11 cellular contexts compared by ENCODE assay signal in genomic region chr19:51018745-51019543, GRCh38. TPM values are rescaled to one million over a fixed set of nuclear protein-coding genes. Genes with fewer than 3 reads are reported as not detected.
DNase-seq lines count a peak whose midpoint lies in the region; ATAC-seq, FAIRE-seq and TF ChIP-seq lines count a peak whose summit lies in the region.
"Had no signal": no experiment of that assay in that cellular context is flagged by ENCODE, and none has a peak within 500 bp of the region (broad histone marks: within the 10 kb centered on the region; RNA-seq: fewer than 3 reads in every experiment).

No MANE protein-coding gene starts in this region.

- H3K36me3 Mint-ChIP-seq in natural killer cell treated with Interleukin-12 subunit alpha and Interleukin-12 subunit beta and Interleukin-15 and Interleukin-18, amount 100 ng/mL, for 72 hours: peaks cover 7% of the 10 kb centered on the region

- dilution Hi-C loops in endothelial cell of umbilical vein (cut with MboI; ENCODE audit: extremely low pct_ligation_motif_present, low sequenced_read_pairs): no loop called here

- no peaks in the 10 kb centered on the region for H3K9me3 Mint-ChIP-seq in natural killer cell treated with Interleukin-12 subunit alpha and Interleukin-12 subunit beta and Interleukin-15 and Interleukin-18, amount 100 ng/mL, for 72 hours

- no peak overlapping the region for H3K4me2 ChIP-seq in endothelial cell of umbilical vein (ENCODE audit: insufficient read depth, low read length)

- H3K4me3 ChIP-seq in endothelial cell of umbilical vein (replicated peaks in 1 of 3; ENCODE audit: insufficient read depth in 1 of 3, low read depth in 1 of 3, low read length in 3 of 3): no peak overlapping the region

- TF ChIP-seq CTCF in endothelial cell of umbilical vein (IDR thresholded peaks at IDR 0.05; ENCODE audit: extremely low read depth in 1 of 2, insufficient read depth in 1 of 2, low read depth in 1 of 2, low read length in 2 of 2): no peak

- H3K4me1 ChIP-seq in endothelial cell of umbilical vein (ENCODE audit: control insufficient read depth, extremely low read depth, insufficient read depth, low read length): no peaks in the 10 kb centered on the region

- no peaks in the 10 kb centered on the region for H4K20me1 ChIP-seq in endothelial cell of umbilical vein (replicated peaks; ENCODE audit: control insufficient read depth, extremely low read depth, insufficient read depth, low read length)

- peaks cover 21 to 25% of the 10 kb centered on the region in 2 experiments for H3K27me3 ChIP-seq in endothelial cell of umbilical vein (ENCODE audit: control insufficient read depth in 2 of 2, insufficient read depth in 2 of 2, low read length in 2 of 2)

- H3K27ac Mint-ChIP-seq in natural killer cell treated with Interleukin-12 subunit alpha and Interleukin-12 subunit beta and Interleukin-15 and Interleukin-18, amount 100 ng/mL, for 72 hours: no peak overlapping the region

- DNase-seq in CD1c-positive myeloid dendritic cell (ENCODE audit: extremely low spot score) (peak; percentile 11), LoVo (ENCODE audit: low spot score) (peak; percentile 25), endothelial cell of umbilical vein (ENCODE audit: low read depth, low spot score) (no peak), NCI-H2081 (lab: John Stamatoyannopoulos, UW) (no peak)
- DNase-seq in natural killer cell treated with Interleukin-12 subunit alpha and Interleukin-12 subunit beta and Interleukin-15 and Interleukin-18, amount 100 ng/mL, for 72 hours (ENCODE audit: low spot score): no peak
- DNase-seq in stimulated activated naive CD4-positive, alpha-beta T cell (lab: John Stamatoyannopoulos, UW): no peak
- DNase-seq: amniotic stem cell had no signal

- no peaks in the 10 kb centered on the region for H3K79me2 ChIP-seq in endothelial cell of umbilical vein (ENCODE audit: control insufficient read depth, insufficient read depth, low read length)

- POLR2A ChIA-PET in endothelial cell of umbilical vein (lab: Charles Lee): no interaction called here

- H3K9me1 ChIP-seq in endothelial cell of umbilical vein (replicated peaks; ENCODE audit: control insufficient read depth, extremely low read depth, insufficient read depth, low read length): no peaks in the 10 kb centered on the region

- H3K4me1 Mint-ChIP-seq in natural killer cell treated with Interleukin-12 subunit alpha and Interleukin-12 subunit beta and Interleukin-15 and Interleukin-18, amount 100 ng/mL, for 72 hours (ENCODE audit: low read depth in 2 of 2): peaks cover 24 to 26% of the 10 kb centered on the region in 2 donors

- peaks cover 53 to 60% of the 10 kb centered on the region in 2 donors for H3K27me3 Mint-ChIP-seq in natural killer cell treated with Interleukin-12 subunit alpha and Interleukin-12 subunit beta and Interleukin-15 and Interleukin-18, amount 100 ng/mL, for 72 hours

- TF ChIP-seq POLR2A in endothelial cell of umbilical vein (IDR thresholded peaks at IDR 0.05; ENCODE audit: low read depth, low read length): no peak

- H3K9me3 ChIP-seq in endothelial cell of umbilical vein (replicated peaks; ENCODE audit: control insufficient read depth, insufficient read depth, low read length): no peaks in the 10 kb centered on the region

- no peak for ATAC-seq in natural killer cell treated with Interleukin-12 subunit alpha and Interleukin-12 subunit beta and Interleukin-15 and Interleukin-18, amount 100 ng/mL, for 72 hours
- no peak for ATAC-seq in HG02840 (IDR thresholded peaks at IDR 0.05; ENCODE audit: low FRiP score, unreplicated experiment)
- ATAC-seq in GM21390 (IDR thresholded peaks at IDR 0.05; ENCODE audit: unreplicated experiment): no peak

- no peak overlapping the region for H3K27ac ChIP-seq in endothelial cell of umbilical vein (ENCODE audit: insufficient read depth, low read depth, low read length)

- no peak overlapping the region for H3K9ac ChIP-seq in endothelial cell of umbilical vein (replicated peaks; ENCODE audit: extremely low read depth, insufficient read depth, low read length)

- no peak overlapping the region for H2AFZ ChIP-seq in endothelial cell of umbilical vein (ENCODE audit: low read depth, low read length)

- H3K4me3 Mint-ChIP-seq in natural killer cell treated with Interleukin-12 subunit alpha and Interleukin-12 subunit beta and Interleukin-15 and Interleukin-18, amount 100 ng/mL, for 72 hours: peak overlapping the region; percentile 65

- CTCF ChIA-PET in endothelial cell of umbilical vein (lab: Charles Lee): interaction anchor here (3.2 kb wide), 1 partner anchor 75 kb away, joined by 11 read pairs; no protein-coding TSS in a partner anchor

- intact Hi-C loops in endothelial cell of umbilical vein (cut with micrococcal nuclease): no loop called here

- no TSS peak for BruUV-seq in endothelial cell of umbilical vein (replicated peaks; lab: Mats Ljungman, UMichigan)

- no peak for FAIRE-seq in endothelial cell of umbilical vein (lab: Jason Lieb, UNC)

- H3K36me3 ChIP-seq in endothelial cell of umbilical vein (ENCODE audit: control insufficient read depth in 2 of 2, extremely low read depth in 1 of 2, insufficient read depth in 2 of 2, low read length in 2 of 2): no peaks in the 10 kb centered on the region

TF ChIP-seq in endothelial cell of umbilical vein, 7 proteins besides CTCF, POLR2A, EP300 and RAD21:
- TF ChIP-seq EZH2 (IDR thresholded peaks at IDR 0.05; ENCODE audit: borderline replicate concordance, low read depth, low read length, severe bottlenecking) (peak; percentile 57), POLR2AphosphoS5 (IDR thresholded peaks at IDR 0.05; ENCODE audit: insufficient read depth, low read depth, low read length) (no peak)

RNA-seq across cellular contexts. Expression of gene KLK10, which starts 0.6 kb away (rescaled TPM):
- not detected in 2 replicates for total RNA-seq in endothelial cell of umbilical vein
- not detected in 2 replicates for polyA plus RNA-seq in endothelial cell of umbilical vein
- polyA plus RNA-seq in endothelial cell of umbilical vein (2011; cell fraction: cytosol; rRNA removed): not detected in 2 replicates
- polyA plus RNA-seq in endothelial cell of umbilical vein (2011; cell fraction: nucleus; rRNA removed): not detected in 2 replicates
- polyA plus RNA-seq in endothelial cell of umbilical vein (2012): not detected in 2 replicates
- not detected in 2 replicates for polyA minus RNA-seq in endothelial cell of umbilical vein
- not detected for polyA minus RNA-seq in endothelial cell of umbilical vein (2011; cell fraction: cytosol; rRNA and poly(A)+ RNA removed)
- not detected in 2 replicates for polyA minus RNA-seq in endothelial cell of umbilical vein (2011; cell fraction: nucleus; rRNA and poly(A)+ RNA removed)
- total RNA-seq in natural killer cell treated with Interleukin-12 subunit alpha and Interleukin-12 subunit beta and Interleukin-15 and Interleukin-18, amount 100 ng/mL, for 72 hours: not detected
- total RNA-seq: lung microvascular endothelial cell, SK-MEL-5 had no signal

RNA-seq across cellular contexts. Expression of gene KLK11, which starts 7.5 kb away (rescaled TPM):
- not detected in 2 replicates for total RNA-seq in endothelial cell of umbilical vein
- not detected in 2 replicates for polyA plus RNA-seq in endothelial cell of umbilical vein
- polyA plus RNA-seq in endothelial cell of umbilical vein (2011; cell fraction: cytosol; rRNA removed): not detected in 2 replicates
- not detected in 2 replicates for polyA plus RNA-seq in endothelial cell of umbilical vein (2011; cell fraction: nucleus; rRNA removed)
- polyA plus RNA-seq in endothelial cell of umbilical vein (2012): not detected in 2 replicates
- not detected in 2 replicates for polyA minus RNA-seq in endothelial cell of umbilical vein
- not detected for polyA minus RNA-seq in endothelial cell of umbilical vein (2011; cell fraction: cytosol; rRNA and poly(A)+ RNA removed)
- polyA minus RNA-seq in endothelial cell of umbilical vein (2011; cell fraction: nucleus; rRNA and poly(A)+ RNA removed): not detected in 2 replicates
- not detected for total RNA-seq in natural killer cell treated with Interleukin-12 subunit alpha and Interleukin-12 subunit beta and Interleukin-15 and Interleukin-18, amount 100 ng/mL, for 72 hours
- total RNA-seq: lung microvascular endothelial cell, SK-MEL-5 had no signal

RNA-seq across cellular contexts. Expression of gene KLK12, which starts 15.9 kb away (rescaled TPM):
- not detected in 2 replicates for total RNA-seq in endothelial cell of umbilical vein
- polyA plus RNA-seq in endothelial cell of umbilical vein: not detected in 2 replicates
- not detected in 2 replicates for polyA plus RNA-seq in endothelial cell of umbilical vein (2011; cell fraction: cytosol; rRNA removed)
- polyA plus RNA-seq in endothelial cell of umbilical vein (2011; cell fraction: nucleus; rRNA removed): not detected in 2 replicates
- polyA plus RNA-seq in endothelial cell of umbilical vein (2012): not detected in 2 replicates
- not detected in 2 replicates for polyA minus RNA-seq in endothelial cell of umbilical vein
- polyA minus RNA-seq in endothelial cell of umbilical vein (2011; cell fraction: cytosol; rRNA and poly(A)+ RNA removed): not detected
- polyA minus RNA-seq in endothelial cell of umbilical vein (2011; cell fraction: nucleus; rRNA and poly(A)+ RNA removed): not detected in 2 replicates
- not detected for total RNA-seq in natural killer cell treated with Interleukin-12 subunit alpha and Interleukin-12 subunit beta and Interleukin-15 and Interleukin-18, amount 100 ng/mL, for 72 hours
- total RNA-seq: lung microvascular endothelial cell, SK-MEL-5 had no signal

RNA-seq across cellular contexts. Expression of gene KLK8, which starts 17.5 kb away (rescaled TPM):
- not detected in 2 replicates for total RNA-seq in endothelial cell of umbilical vein
- not detected in 2 replicates for polyA plus RNA-seq in endothelial cell of umbilical vein
- not detected in 2 replicates for polyA plus RNA-seq in endothelial cell of umbilical vein (2011; cell fraction: cytosol; rRNA removed)
- polyA plus RNA-seq in endothelial cell of umbilical vein (2011; cell fraction: nucleus; rRNA removed): not detected in 2 replicates
- not detected in 2 replicates for polyA plus RNA-seq in endothelial cell of umbilical vein (2012)
- not detected in 2 replicates for polyA minus RNA-seq in endothelial cell of umbilical vein
- polyA minus RNA-seq in endothelial cell of umbilical vein (2011; cell fraction: cytosol; rRNA and poly(A)+ RNA removed): not detected
- polyA minus RNA-seq in endothelial cell of umbilical vein (2011; cell fraction: nucleus; rRNA and poly(A)+ RNA removed): not detected in 2 replicates
- total RNA-seq in natural killer cell treated with Interleukin-12 subunit alpha and Interleukin-12 subunit beta and Interleukin-15 and Interleukin-18, amount 100 ng/mL, for 72 hours: not detected
- total RNA-seq: lung microvascular endothelial cell, SK-MEL-5 had no signal

RNA-seq across cellular contexts. Expression of gene KLK7, which starts 35.2 kb away (rescaled TPM):
- not detected in 2 replicates for total RNA-seq in endothelial cell of umbilical vein
- polyA plus RNA-seq in endothelial cell of umbilical vein: not detected in 2 replicates
- polyA plus RNA-seq in endothelial cell of umbilical vein (2011; cell fraction: cytosol; rRNA removed): not detected in 2 replicates
- not detected in 2 replicates for polyA plus RNA-seq in endothelial cell of umbilical vein (2011; cell fraction: nucleus; rRNA removed)
- not detected in 2 replicates for polyA plus RNA-seq in endothelial cell of umbilical vein (2012)
- polyA minus RNA-seq in endothelial cell of umbilical vein: not detected in 2 replicates
- not detected for polyA minus RNA-seq in endothelial cell of umbilical vein (2011; cell fraction: cytosol; rRNA and poly(A)+ RNA removed)
- not detected in 2 replicates for polyA minus RNA-seq in endothelial cell of umbilical vein (2011; cell fraction: nucleus; rRNA and poly(A)+ RNA removed)
- total RNA-seq in natural killer cell treated with Interleukin-12 subunit alpha and Interleukin-12 subunit beta and Interleukin-15 and Interleukin-18, amount 100 ng/mL, for 72 hours: not detected
- total RNA-seq: lung microvascular endothelial cell, SK-MEL-5 had no signal

Comparison
In these comparisons a context has a peak if more than half of its experiments do, and no peak if none do; other contexts are left out.
1. DNase-seq: peak in CD1c-positive myeloid dendritic cell (single experiment) and LoVo (single experiment); none in endothelial cell of umbilical vein (single experiment), natural killer cell treated with Interleukin-12 subunit alpha and Interleukin-12 subunit beta and Interleukin-15 and Interleukin-18, amount 100 ng/mL, for 72 hours (single experiment), NCI-H2081 (0 of 2) and stimulated activated naive CD4-positive, alpha-beta T cell (0 of 6).